Comparison of ENCODE assay signal across 27 cellular contexts in genomic region chr7:110975476-110975875, GRCh38.
"Had no signal": no experiment of that assay in that cellular context is flagged by ENCODE, and none has a peak within 500 bp of the region (broad histone marks: within the 10 kb centered on the region; RNA-seq: fewer than 3 reads in every experiment).

No MANE protein-coding gene starts in this region.

- ATAC-seq: activated CD8-positive, alpha-beta T cell treated with anti-CD3 and anti-CD28 coated beads, Interleukin-2, amount 10 ng/mL, durations not matched to agents 7 days and 5 days; foreskin keratinocyte; heart left ventricle; left lung; lower lobe of right lung; sciatic nerve; stimulated activated memory B cell treated with anti-CD40 and anti-IgM and Interleukin-4, amounts not matched to agents 10 μg/mL and 1 μg/mL and 100 μg/mL, for 72 hours; upper lobe of right lung; WTC11 had no signal

- H3K36me3 Mint-ChIP-seq: immature natural killer cell; stimulated activated memory B cell treated with anti-CD40 and anti-IgM and Interleukin-4, amounts not matched to agents 10 μg/mL and 1 μg/mL and 100 μg/mL, for 72 hours; WTC11 had no signal

- H3K9me3 Mint-ChIP-seq: activated T-cell treated with anti-CD3 and anti-CD28 coated beads, Interleukin-2, amount 50 U/mL, for 72 hours; central memory CD8-positive, alpha-beta T cell; dendritic cell treated with granulocyte-macrophage colony-stimulating factor and Interleukin-4, amounts not matched to agents 40 ng/mL and 50 ng/mL, for 4 days; endodermal cell; stimulated activated memory B cell treated with anti-CD40 and anti-IgM and Interleukin-4, amounts not matched to agents 10 μg/mL and 1 μg/mL and 100 μg/mL, for 72 hours; WTC11 had no signal

- H3K4me3 Mint-ChIP-seq: activated CD8-positive, alpha-beta T cell treated with anti-CD3 and anti-CD28 coated beads, Interleukin-2, amount 10 ng/mL, durations not matched to agents 7 days and 5 days; activated T-cell treated with anti-CD3 and anti-CD28 coated beads, Interleukin-2, amount 50 U/mL, for 72 hours; central memory CD8-positive, alpha-beta T cell; dendritic cell treated with granulocyte-macrophage colony-stimulating factor and Interleukin-4, amounts not matched to agents 40 ng/mL and 50 ng/mL, for 4 days; endodermal cell; immature natural killer cell; stimulated activated memory B cell treated with anti-CD40 and anti-IgM and Interleukin-4, amounts not matched to agents 10 μg/mL and 1 μg/mL and 100 μg/mL, for 72 hours; WTC11 had no signal

- H3K4me1 Mint-ChIP-seq: stimulated activated memory B cell treated with anti-CD40 and anti-IgM and Interleukin-4, amounts not matched to agents 10 μg/mL and 1 μg/mL and 100 μg/mL, for 72 hours had no signal

- H3K27me3 Mint-ChIP-seq: central memory CD8-positive, alpha-beta T cell; dendritic cell treated with granulocyte-macrophage colony-stimulating factor and Interleukin-4, amounts not matched to agents 40 ng/mL and 50 ng/mL, for 4 days; stimulated activated memory B cell treated with anti-CD40 and anti-IgM and Interleukin-4, amounts not matched to agents 10 μg/mL and 1 μg/mL and 100 μg/mL, for 72 hours had no signal

- H3K27ac Mint-ChIP-seq: activated CD8-positive, alpha-beta T cell treated with anti-CD3 and anti-CD28 coated beads, Interleukin-2, amount 10 ng/mL, durations not matched to agents 7 days and 5 days; activated T-cell treated with anti-CD3 and anti-CD28 coated beads, Interleukin-2, amount 50 U/mL, for 72 hours; dendritic cell treated with granulocyte-macrophage colony-stimulating factor and Interleukin-4, amounts not matched to agents 40 ng/mL and 50 ng/mL, for 4 days; endodermal cell; immature natural killer cell; stimulated activated memory B cell treated with anti-CD40 and anti-IgM and Interleukin-4, amounts not matched to agents 10 μg/mL and 1 μg/mL and 100 μg/mL, for 72 hours; WTC11 had no signal

- DNase-seq: activated CD4-positive, alpha-beta T cell treated with anti-CD3 and anti-CD28 coated beads for 1 hour; activated CD4-positive, alpha-beta T cell treated with anti-CD3 and anti-CD28 coated beads, Interleukin-2, amount 50 U/mL, for 1 hour; activated CD8-positive, alpha-beta T cell treated with anti-CD3 and anti-CD28 coated beads, Interleukin-2, amount 10 ng/mL, durations not matched to agents 7 days and 5 days; activated effector memory CD4-positive, alpha-beta T cell treated with Interleukin-2 at 50 U/mL for 16 hours; activated naive CD4-positive, alpha-beta T cell treated with Interleukin-2 at 50 U/mL for 16 hours; activated T-cell treated with anti-CD3 and anti-CD28 coated beads for 4 hours; activated T-cell treated with anti-CD3 and anti-CD28 coated beads, Interleukin-2, amount 50 U/mL, for 72 hours; endodermal cell; foreskin keratinocyte; heart left ventricle; hypothalamus; immature natural killer cell; kidney; left lung; lower lobe of right lung; mesenchymal stem cell; ovary; retina; small intestine; stimulated activated CD4-positive, alpha-beta T cell treated with anti-CD3 and anti-CD28 coated beads, Interleukin-4, amount 100 ng/mL, for 24 hours; tibial artery; upper lobe of right lung had no signal
